2 cellular contexts compared by ENCODE assay signal in genomic region chr2:233459426-233459825, GRCh38.
TF ChIP-seq lines count a peak whose summit lies in the region.

No MANE protein-coding gene starts in this region.

TF ChIP-seq in IMR-90, 13 proteins besides CTCF, POLR2A, EP300 and RAD21 (continued from another document):
- no peak for TF ChIP-seq FOS (IDR thresholded peaks at IDR 0.05; ENCODE audit: low read depth, low read length)
- TF ChIP-seq ELK1 (IDR thresholded peaks at IDR 0.05; ENCODE audit: borderline replicate concordance, low read depth, low read length) = no peak
- TF ChIP-seq NFE2L2 (IDR thresholded peaks at IDR 0.05; ENCODE audit: low read depth, low read length) = no peak
- TF ChIP-seq USF2 (IDR thresholded peaks at IDR 0.05; ENCODE audit: low read depth, low read length) = no peak
- no peak for TF ChIP-seq RFX5 (IDR thresholded peaks at IDR 0.05; ENCODE audit: low read depth, low read length)

TF ChIP-seq in HepG2, 621 proteins besides CTCF, POLR2A, EP300 and RAD21:
- TF ChIP-seq HOXA9 (CRISPR knock-in tag; IDR thresholded peaks at IDR 0.05; ENCODE audit: borderline replicate concordance) = 0 out of 2 replicates have a peak, but pooled peaks have one; percentile 33
- TF ChIP-seq ZHX2 (IDR thresholded peaks at IDR 0.05; ENCODE audit: low read depth) = no peak
- no peak for TF ChIP-seq ZHX2 (CRISPR knock-in tag; IDR thresholded peaks at IDR 0.05; ENCODE audit: borderline replicate concordance)
- TF ChIP-seq KDM5B (CRISPR knock-in tag; IDR thresholded peaks at IDR 0.05; ENCODE audit: borderline replicate concordance) = 0 out of 2 replicates have a peak, but pooled peaks have one; percentile 27
TF ChIP-seq in HepG2: peak in this region for 2.
